9 cellular contexts compared by ENCODE assay signal in genomic region chr3:197456271-197457091, GRCh38.
DNase-seq lines count a peak whose midpoint lies in the region; ATAC-seq and TF ChIP-seq lines count a peak whose summit lies in the region.
"Had no signal": no experiment of that assay in that cellular context is flagged by ENCODE, and none has a peak within 500 bp of the region (broad histone marks: within the 10 kb centered on the region; RNA-seq: fewer than 3 reads in every experiment).

No MANE protein-coding gene starts in this region.

- POLR2A ChIA-PET in activated naive CD8-positive, alpha-beta T cell treated with anti-CD3 and anti-CD28 coated beads, Interleukin-2, amount 10 ng/mL, durations not matched to agents 7 days and 5 days (lab: Charles Lee), result interaction anchor here (0.6 kb wide), 1 partner anchor 68 kb away, joined by 4 read pairs; no protein-coding TSS in a partner anchor

- H3K9me3 Mint-ChIP-seq in activated naive CD8-positive, alpha-beta T cell treated with anti-CD3 and anti-CD28 coated beads, Interleukin-2, amount 10 ng/mL, durations not matched to agents 7 days and 5 days, result peaks cover 9% of the 10 kb centered on the region

- peak overlapping the region; percentile 90 for H3K4me3 Mint-ChIP-seq in activated naive CD8-positive, alpha-beta T cell treated with anti-CD3 and anti-CD28 coated beads, Interleukin-2, amount 10 ng/mL, durations not matched to agents 7 days and 5 days

- peaks cover 26% of the 10 kb centered on the region for H3K27me3 Mint-ChIP-seq in activated naive CD8-positive, alpha-beta T cell treated with anti-CD3 and anti-CD28 coated beads, Interleukin-2, amount 10 ng/mL, durations not matched to agents 7 days and 5 days

- intact Hi-C loops in heart left ventricle (cut with DNase I) (loop anchor here in 8 of 10 donors (2.0 to 10.0 kb wide), 7 partner anchors 54 to 232 kb away; partner anchors contain the start of gene DLG1 (in 6 of the 8)), prostate gland (cut with DNase I) (no loop called here)

- H3K27me3 ChIP-seq in heart left ventricle (no peaks in the 10 kb centered on the region), prostate gland (replicated peaks; ENCODE audit: insufficient read depth) (no peaks in the 10 kb centered on the region)

- peak; percentile 55 for DNase-seq in activated naive CD4-positive, alpha-beta T cell treated with Interleukin-2 at 50 U/mL for 16 hours
- DNase-seq in activated naive CD4-positive, alpha-beta T cell (lab: John Stamatoyannopoulos, UW), result no peak
- DNase-seq in NCI-H226 (peak; percentile 93), heart left ventricle (peak; percentile 85 to 92 (median 91)), prostate gland (ENCODE audit: low spot score) (peak; percentile 64), C1 segment of cervical spinal cord (lab: John Stamatoyannopoulos, UW) (no peak), AML-193 (lab: John Stamatoyannopoulos, UW) (no peak)
- DNase-seq in activated naive CD8-positive, alpha-beta T cell treated with anti-CD3 and anti-CD28 coated beads, Interleukin-2, amount 10 ng/mL, durations not matched to agents 7 days and 5 days, result peak; percentile 68

- peaks cover 3% of the 10 kb centered on the region for H3K36me3 Mint-ChIP-seq in activated naive CD8-positive, alpha-beta T cell treated with anti-CD3 and anti-CD28 coated beads, Interleukin-2, amount 10 ng/mL, durations not matched to agents 7 days and 5 days

- WGBS in heart left ventricle, 4 donors, result 6 to 8% (median 6%) methylated on average over 41 to 47 of the region's 47 CpGs
- 11% methylated on average over 42 of the region's 47 CpGs for WGBS in prostate gland

- H3K36me3 ChIP-seq in heart left ventricle (no peaks in the 10 kb centered on the region), prostate gland (no peaks in the 10 kb centered on the region)

- no peaks in the 10 kb centered on the region for H3K9me3 ChIP-seq in heart left ventricle
- H3K9me3 ChIP-seq in prostate gland, result no peaks in the 10 kb centered on the region

- H3K4me1 ChIP-seq in heart left ventricle, result peaks cover 0 to 19% (median 8%) of the 10 kb centered on the region in 12 donors
- H3K4me1 ChIP-seq in prostate gland (replicated peaks), result no peaks in the 10 kb centered on the region

- peak in 1 of 2 donors; percentile 35 for TF ChIP-seq POLR2A in heart left ventricle (IDR thresholded peaks at IDR 0.05)
- TF ChIP-seq POLR2A in prostate gland (IDR thresholded peaks at IDR 0.05), result no peak

- H3K4me3 ChIP-seq in heart left ventricle (peak overlapping the region; percentile 27 to 83 (median 61)), prostate gland (peak overlapping the region; percentile 29 to 33)

- peak; percentile 49 for ATAC-seq in activated naive CD8-positive, alpha-beta T cell treated with anti-CD3 and anti-CD28 coated beads, Interleukin-2, amount 10 ng/mL, durations not matched to agents 7 days and 5 days (ENCODE audit: low read depth)
- peak; percentile 47 to 95 (median 92) for ATAC-seq in heart left ventricle

- H3K27ac ChIP-seq in heart left ventricle (peak overlapping the region in 11 of 12 donors; percentile 55 to 86 (median 79)), prostate gland (peak overlapping the region; percentile 30 to 48)
- H3K27ac ChIP-seq: C4-2B had no signal

- H3K4me1 Mint-ChIP-seq in activated naive CD8-positive, alpha-beta T cell treated with anti-CD3 and anti-CD28 coated beads, Interleukin-2, amount 10 ng/mL, durations not matched to agents 7 days and 5 days, result peaks cover 12% of the 10 kb centered on the region

- TF ChIP-seq CTCF in heart left ventricle (IDR thresholded peaks at IDR 0.05) (no peak), prostate gland (IDR thresholded peaks at IDR 0.05) (no peak)

- peak overlapping the region; percentile 73 for H3K27ac Mint-ChIP-seq in activated naive CD8-positive, alpha-beta T cell treated with anti-CD3 and anti-CD28 coated beads, Interleukin-2, amount 10 ng/mL, durations not matched to agents 7 days and 5 days

Comparison
In these comparisons a context has a peak if more than half of its experiments do, and no peak if none do; other contexts are left out.
1. DNase-seq: peak in activated naive CD4-positive, alpha-beta T cell treated with Interleukin-2 at 50 U/mL for 16 hours (single experiment), NCI-H226 (single experiment), activated naive CD8-positive, alpha-beta T cell treated with anti-CD3 and anti-CD28 coated beads, Interleukin-2, amount 10 ng/mL, durations not matched to agents 7 days and 5 days (single experiment), heart left ventricle (5 of 5) and prostate gland (single experiment); none in activated naive CD4-positive, alpha-beta T cell (0 of 4), C1 segment of cervical spinal cord (0 of 14) and AML-193 (0 of 2).